1 cellular context compared by ENCODE assay signal in genomic region chr2:225464346-225465025, GRCh38.
TF ChIP-seq lines count a peak whose summit lies in the region.

No MANE protein-coding gene starts in this region.

TF ChIP-seq in GM23338, 12 proteins besides CTCF, POLR2A, EP300 and RAD21 (continued from another document):
- TF ChIP-seq REST (IDR thresholded peaks at IDR 0.05; ENCODE audit: unreplicated experiment) (no peak), POLR2AphosphoS5 (IDR thresholded peaks at IDR 0.05; ENCODE audit: low read depth) (no peak)
